ENCODE assay signal across 9 cellular contexts in genomic region chr12:55933158-55933798, GRCh38. TPM values are rescaled to one million over a fixed set of nuclear protein-coding genes. Genes with fewer than 3 reads are reported as not detected.
A peak's percentile ranks its signal among the peaks of the same experiment; 100 is the strongest.
DNase-seq lines count a peak whose midpoint lies in the region; ATAC-seq and TF ChIP-seq lines count a peak whose summit lies in the region.
"Had no signal": no experiment of that assay in that cellular context is flagged by ENCODE, and none has a peak within 500 bp of the region (broad histone marks: within the 10 kb centered on the region; RNA-seq: fewer than 3 reads in every experiment).

No MANE protein-coding gene starts in this region.

- peak overlapping the region; percentile 96 to 99 for H3K27ac Mint-ChIP-seq in T-cell

- ATAC-seq in T-cell (replicated peaks in 1 of 4) (no peak), HG03039 (IDR thresholded peaks at IDR 0.05; ENCODE audit: unreplicated experiment) (no peak), HG02840 (IDR thresholded peaks at IDR 0.05; ENCODE audit: low FRiP score, unreplicated experiment) (no peak)

- no peaks in the 10 kb centered on the region for H3K9me3 ChIP-seq in spleen

- intact Hi-C loops in spleen (cut with DNase I; ENCODE audit: low total_unique reads) (no loop called here), head of caudate nucleus (cut with DNase I) (no loop called here)

- no peak for TF ChIP-seq POLR2A in spleen (IDR thresholded peaks at IDR 0.05)

- CTCF ChIA-PET in T-cell (lab: Charles Lee), result interaction anchor here (0.7 to 1.3 kb wide), 5 partner anchors 9 to 115 kb away, joined by 3 to 9 read pairs (median 4); partner anchors contain the start of genes ORMDL2 (in 1 of the 2), RAB5B (in 1 of the 2) and SARNP (in 1 of the 2)

- H3K4me3 Mint-ChIP-seq in T-cell, result peak overlapping the region; percentile 96 to 100 (median 97)

- TF ChIP-seq CTCF in fibroblast of mammary gland (conservative IDR thresholded peaks at IDR 0.05; ENCODE audit: control insufficient read depth, insufficient read depth, low read depth, low read length) (no peak), spleen (IDR thresholded peaks at IDR 0.05 in 8 of 11, conservative IDR thresholded peaks at IDR 0.05 in 3 of 11) (no peak)

- H3K9me3 Mint-ChIP-seq in T-cell, result no peaks in the 10 kb centered on the region

- peak; percentile 5 for DNase-seq in NOMO-1 treated with DMSO at 0.1 percent for 48 hours (lab: John Stamatoyannopoulos, UW; ENCODE audit: unreplicated experiment)
- DNase-seq in NOMO-1 (lab: John Stamatoyannopoulos, UW; ENCODE audit: unreplicated experiment in 2 of 2), result no peak
- DNase-seq in T-cell, result peak in 2 of 34 experiments; percentile 35 to 36
- peak; percentile 32 for DNase-seq in fibroblast of mammary gland (ENCODE audit: low read depth)
- DNase-seq in spleen, result no peak
- no peak for DNase-seq in head of caudate nucleus

- peak overlapping the region in 7 of 8 donors; percentile 7 to 99 (median 95) for H3K27ac ChIP-seq in spleen

- 55 to 62% (median 60%) methylated on average over 7 of the region's 7 CpGs for WGBS in spleen, 5 donors

- POLR2A ChIA-PET in T-cell (lab: Charles Lee), result interaction anchor here in 1 of 2 donors (0.5 to 1.2 kb wide), 2 partner anchors 115 to 180 kb away, joined by 4 to 10 read pairs; partner anchors contain the start of genes ORMDL2 and SARNP

- peaks cover 43% of the 10 kb centered on the region for H3K36me3 Mint-ChIP-seq in T-cell

- no peaks in the 10 kb centered on the region for H3K27me3 ChIP-seq in spleen (replicated peaks in 1 of 7)

- H3K4me3 ChIP-seq in fibroblast of mammary gland (ENCODE audit: control insufficient read depth, low read depth, low read length), result peak overlapping the region; percentile 78
- peak overlapping the region in 6 of 8 donors; percentile 0 to 98 (median 76) for H3K4me3 ChIP-seq in spleen

- peaks cover 42 to 94% (median 67%) of the 10 kb centered on the region in 6 donors for H3K4me1 ChIP-seq in spleen

- H3K36me3 ChIP-seq in spleen, result peaks cover 0 to 38% (median 18%) of the 10 kb centered on the region in 6 donors

- H3K4me1 Mint-ChIP-seq in T-cell, result peaks cover 64 to 81% (median 78%) of the 10 kb centered on the region in 3 donors

- no peaks in the 10 kb centered on the region for H3K27me3 Mint-ChIP-seq in T-cell

RNA-seq across cellular contexts. Expression of gene DGKA, which starts 2.3 kb away (rescaled TPM):
- 1,000 to 10,000 TPM in 4 of 5 donors, 100 to 1,000 TPM in 1; 896 to 1,314 (median 1,231) TPM for total RNA-seq in T-cell
- 100 to 1,000 TPM; 132 to 261 (median 197) TPM for total RNA-seq in spleen
- polyA plus RNA-seq in spleen, result 100 to 1,000 TPM in 2 of 3 donors, 10 to 100 TPM in 1; 73.8 to 136 (median 105) TPM

RNA-seq across cellular contexts. Expression of gene PYM1, which starts 5.6 kb away (rescaled TPM):
- total RNA-seq in T-cell (10 to 100 TPM; 21.7 to 40.9 (median 30.7) TPM), spleen (10 to 100 TPM; 26.7 to 40.7 (median 36.6) TPM)
- 10 to 100 TPM; 48.3 to 54.0 (median 51.2) TPM for polyA plus RNA-seq in spleen

RNA-seq across cellular contexts. Expression of gene PMEL, which starts 32.6 kb away (rescaled TPM):
- total RNA-seq in T-cell (under 1 TPM in 1 of 5 donors, not detected in 4; 0.20 TPM), spleen (1 to 10 TPM in 3 of 7 donors, under 1 TPM in 4; 0.44 to 1.6 (median 0.85) TPM)
- polyA plus RNA-seq in spleen, result under 1 TPM; 0.15 to 0.50 (median 0.29) TPM
- total RNA-seq: T-helper 1 cell treated with Interleukin-12 subunit alpha and Interleukin-12 subunit beta and Interleukin-4 antibody, amounts not matched to agents 30 ng/mL and 1 ng/mL, for 36 hours had no signal

RNA-seq across cellular contexts. Expression of gene CDK2, which starts 33.4 kb away (rescaled TPM):
- total RNA-seq in T-cell, result 10 to 100 TPM; 17.8 to 32.3 (median 23.3) TPM
- 10 to 100 TPM; 21.4 to 46.6 (median 30.9) TPM for total RNA-seq in spleen
- 10 to 100 TPM; 11.9 to 16.2 (median 12.9) TPM for polyA plus RNA-seq in spleen

RNA-seq across cellular contexts. Expression of gene RAB5B, which starts 40.6 kb away (rescaled TPM):
- 10 to 100 TPM; 58.6 to 99.8 (median 85.7) TPM for total RNA-seq in T-cell
- total RNA-seq in spleen, result 100 to 1,000 TPM in 1 of 7 donors, 10 to 100 TPM in 6; 70.5 to 101 (median 94.4) TPM
- polyA plus RNA-seq in spleen, result 10 to 100 TPM; 30.9 to 48.4 (median 35.1) TPM

Comparison
In these comparisons a context has a peak if more than half of its experiments do, and no peak if none do; other contexts are left out.
1. DNase-seq: peak in NOMO-1 treated with DMSO at 0.1 percent for 48 hours (single experiment) and fibroblast of mammary gland (single experiment); none in NOMO-1 (0 of 2), spleen (single experiment) and head of caudate nucleus (0 of 42).